19 cellular contexts compared by ENCODE assay signal in genomic region chr22:23282986-23283385, GRCh38.
DNase-seq lines count a peak whose midpoint lies in the region; ATAC-seq and TF ChIP-seq lines count a peak whose summit lies in the region.
"Had no signal": no experiment of that assay in that cellular context is flagged by ENCODE, and none has a peak within 500 bp of the region (broad histone marks: within the 10 kb centered on the region; RNA-seq: fewer than 3 reads in every experiment).

No MANE protein-coding gene starts in this region.

- no peak overlapping the region for H3K4me3 ChIP-seq in RWPE2 (ENCODE audit: severe bottlenecking)
- no peak overlapping the region for H3K4me3 ChIP-seq in dorsolateral prefrontal cortex
- H3K4me3 ChIP-seq in muscle layer of duodenum (ENCODE audit: low read depth in 1 of 2, low read length in 2 of 2): no peak overlapping the region
- H3K4me3 ChIP-seq in tibial artery: no peak overlapping the region
- H3K4me3 ChIP-seq: gastrocnemius medialis had no signal

- H3K27ac ChIP-seq in RWPE2 (ENCODE audit: poor library complexity, severe bottlenecking): peak overlapping the region; percentile 77
- H3K27ac ChIP-seq in dorsolateral prefrontal cortex: peak overlapping the region in 46 of 59 donors; percentile 2 to 85 (median 70)
- peak overlapping the region; percentile 1 for H3K27ac ChIP-seq in muscle layer of duodenum (ENCODE audit: low read length)
- peak overlapping the region; percentile 88 to 91 for H3K27ac ChIP-seq in tibial artery
- H3K27ac ChIP-seq: gastrocnemius medialis, VCaP had no signal

- TF ChIP-seq CTCF in RWPE2 (IDR thresholded peaks at IDR 0.05; ENCODE audit: poor library complexity, severe bottlenecking) (no peak), dorsolateral prefrontal cortex (IDR thresholded peaks at IDR 0.05 in 54 of 56, conservative IDR thresholded peaks at IDR 0.05 in 2 of 56; ENCODE audit: low read depth in 1 of 56, partially characterized antibody in 56 of 56) (no peak), tibial artery (IDR thresholded peaks at IDR 0.05) (no peak)

- intact Hi-C loops in dorsolateral prefrontal cortex (cut with DNase I) (loop anchor here (1.0 to 5.0 kb wide), 3 partner anchors 105 to 326 kb away; no protein-coding TSS in a partner anchor), tibial artery (cut with DNase I; ENCODE audit: low total_unique reads) (loop anchor here (1.0 kb wide), 1 partner anchor 103 kb away; the partner anchor contains the start of gene BCR)

- H3K4me1 ChIP-seq in RWPE2 (ENCODE audit: insufficient read depth, poor library complexity, severe bottlenecking) (peaks cover 45% of the 10 kb centered on the region), muscle layer of duodenum (ENCODE audit: control insufficient read depth in 1 of 2, insufficient read depth in 2 of 2, low read length in 2 of 2) (peaks cover 0 to 22% of the 10 kb centered on the region in 2 donors), tibial artery (peaks cover 3 to 59% (median 47%) of the 10 kb centered on the region in 4 donors)

- peaks cover 7% of the 10 kb centered on the region for H3K9me3 ChIP-seq in RWPE2 (ENCODE audit: severe bottlenecking)
- no peaks in the 10 kb centered on the region for H3K9me3 ChIP-seq in muscle layer of duodenum (ENCODE audit: control insufficient read depth in 1 of 2, low read length in 2 of 2)
- no peaks in the 10 kb centered on the region for H3K9me3 ChIP-seq in tibial artery
- H3K9me3 ChIP-seq: gastrocnemius medialis had no signal

- H3K27me3 ChIP-seq in RWPE2 (ENCODE audit: insufficient read depth, poor library complexity, severe bottlenecking) (no peaks in the 10 kb centered on the region), dorsolateral prefrontal cortex (no peaks in the 10 kb centered on the region), muscle layer of duodenum (ENCODE audit: low read depth, low read length) (no peaks in the 10 kb centered on the region), tibial artery (no peaks in the 10 kb centered on the region)
- H3K27me3 ChIP-seq: gastrocnemius medialis had no signal

- H3K36me3 ChIP-seq in RWPE2 (ENCODE audit: low read depth): peaks cover 77% of the 10 kb centered on the region
- H3K36me3 ChIP-seq in muscle layer of duodenum (ENCODE audit: control insufficient read depth in 1 of 2, insufficient read depth in 2 of 2, low read length in 2 of 2): peaks cover 4 to 29% of the 10 kb centered on the region in 2 donors
- H3K36me3 ChIP-seq in tibial artery: peaks cover 6 to 62% (median 60%) of the 10 kb centered on the region in 3 donors
- H3K36me3 ChIP-seq: gastrocnemius medialis had no signal

- no peak for ATAC-seq in RWPE2 (ENCODE audit: low read depth)
- ATAC-seq: T-helper 17 cell had no signal

- DNase-seq in RWPE2 (ENCODE audit: low spot score) (peak; percentile 54), dorsolateral prefrontal cortex (no peak), tibial artery (no peak), DMS 273 treated with DMSO at 0.1 percent for 48 hours (lab: John Stamatoyannopoulos, UW) (no peak), germinal center (ENCODE audit: low spot score) (no peak), hepatic stellate cell (ENCODE audit: low spot score) (no peak), cerebellar cortex (ENCODE audit: low spot score) (no peak)
- DNase-seq: activated CD4-positive, alpha-beta T cell treated with anti-CD3 and anti-CD28 coated beads, Interleukin-2, amount 50 U/mL, for 4 hours; activated CD8-positive, alpha-beta memory T cell treated with anti-CD3 and anti-CD28 coated beads, Interleukin-2, amount 50 U/mL, for 48 hours; activated gamma-delta T cell; erythroblast; gastrocnemius medialis; IMR-90; left cardiac atrium; NCI-H774; stimulated activated CD4-positive, alpha-beta T cell treated with anti-CD3 and anti-CD28 coated beads, Interleukin-4, amount 100 ng/mL, for 4 hours; T-helper 17 cell had no signal

Comparison
In these comparisons a context has a peak if more than half of its experiments do, and no peak if none do; other contexts are left out.
1. H3K27ac ChIP-seq: peak in every context shown above with its lines; median percentile 90 in tibial artery; 77 in RWPE2; 70 in dorsolateral prefrontal cortex; 1 in muscle layer of duodenum.